Comparison of ENCODE assay signal across 11 cellular contexts in genomic region chr17:3556905-3557767, GRCh38. TPM values are rescaled to one million over a fixed set of nuclear protein-coding genes. Genes with fewer than 3 reads are reported as not detected.
A peak's percentile ranks its signal among the peaks of the same experiment; 100 is the strongest.
DNase-seq lines count a peak whose midpoint lies in the region; ATAC-seq and TF ChIP-seq lines count a peak whose summit lies in the region.
"Had no signal": no experiment of that assay in that cellular context is flagged by ENCODE, and none has a peak within 500 bp of the region (broad histone marks: within the 10 kb centered on the region; RNA-seq: fewer than 3 reads in every experiment).

No MANE protein-coding gene starts in this region.

- BruUV-seq in MCF 10A (replicated peaks; lab: Mats Ljungman, UMichigan): TSS peak; percentile 80

- WGBS in hepatocyte (ENCODE audit: low lambda C conversion rate, missing lambda C conversion rate): 60% methylated on average over 16 of the region's 16 CpGs
- 41 to 70% methylated on average over 9 to 15 of the region's 16 CpGs for WGBS in body of pancreas, 2 donors

- no peak overlapping the region for H2AFZ ChIP-seq in hepatocyte

- no peak for DNase-seq in MCF 10A (ENCODE audit: unreplicated experiment)
- DNase-seq in breast epithelium (ENCODE audit: low spot score in 2 of 2): no peak
- peak; percentile 7 for DNase-seq in LHCN-M2 (ENCODE audit: low read depth)
- peak; percentile 45 for DNase-seq in hepatocyte (ENCODE audit: low spot score)
- no peak for DNase-seq in GF-D8 (lab: John Stamatoyannopoulos, UW)
- DNase-seq in body of pancreas: no peak
- DNase-seq in naive thymus-derived CD8-positive, alpha-beta T cell: no peak
- DNase-seq in activated naive CD4-positive, alpha-beta T cell treated with anti-CD3 and anti-CD28 coated beads, Interleukin-2, amount 50 U/mL, for 72 hours (ENCODE audit: low spot score in 2 of 2): no peak
- DNase-seq: NCI-H82 had no signal

- no peaks in the 10 kb centered on the region for H3K27me3 ChIP-seq in breast epithelium
- no peaks in the 10 kb centered on the region for H3K27me3 ChIP-seq in hepatocyte
- H3K27me3 ChIP-seq in body of pancreas: no peaks in the 10 kb centered on the region
- H3K27me3 ChIP-seq: cardiac muscle cell had no signal

- intact Hi-C loops in MCF 10A (cut with micrococcal nuclease) (loop anchor here (5.0 kb wide), 1 partner anchor 80 kb away; the partner anchor contains the start of genes CTNS and SHPK), breast epithelium (cut with DNase I; ENCODE audit: low total_unique reads) (no loop called here), body of pancreas (cut with DNase I) (no loop called here)

- H3K9me2 ChIP-seq in hepatocyte (replicated peaks; ENCODE audit: insufficient read depth): no peaks in the 10 kb centered on the region

- H3K27ac Mint-ChIP-seq in MCF 10A (ENCODE audit: low read depth, unreplicated experiment): peak overlapping the region; percentile 92
- H3K27ac Mint-ChIP-seq in naive thymus-derived CD8-positive, alpha-beta T cell: no peak overlapping the region
- H3K27ac Mint-ChIP-seq in activated naive CD4-positive, alpha-beta T cell treated with anti-CD3 and anti-CD28 coated beads, Interleukin-2, amount 50 U/mL, for 72 hours: peak overlapping the region in 1 of 2 donors; percentile 61
- H3K27ac Mint-ChIP-seq: T-helper 2 cell treated with Interferon-gamma antibody and Interleukin-4, amounts not matched to agents 5 μg/mL and 100 μg/mL, for 36 hours had no signal

- H3K27ac ChIP-seq in breast epithelium: peak overlapping the region in 1 of 2 donors; percentile 73
- H3K27ac ChIP-seq in hepatocyte: peak overlapping the region; percentile 23
- no peak overlapping the region for H3K27ac ChIP-seq in body of pancreas
- H3K27ac ChIP-seq: cardiac muscle cell had no signal

- peak overlapping the region; percentile 44 for H3K4me3 Mint-ChIP-seq in MCF 10A (ENCODE audit: unreplicated experiment)
- H3K4me3 Mint-ChIP-seq in naive thymus-derived CD8-positive, alpha-beta T cell: no peak overlapping the region
- H3K4me3 Mint-ChIP-seq: T-helper 2 cell treated with Interferon-gamma antibody and Interleukin-4, amounts not matched to agents 5 μg/mL and 100 μg/mL, for 36 hours had no signal

- H4K20me1 ChIP-seq in hepatocyte (ENCODE audit: insufficient read depth, poor library complexity, severe bottlenecking): no peaks in the 10 kb centered on the region

- CTCF ChIA-PET in MCF 10A (lab: Yijun Ruan, JAX): interaction anchor here (0.7 kb wide), 1 partner anchor 110 kb away, joined by 3 read pairs; no protein-coding TSS in a partner anchor

- H3K4me1 Mint-ChIP-seq in MCF 10A (ENCODE audit: insufficient read depth, unreplicated experiment): peaks cover 24% of the 10 kb centered on the region
- H3K4me1 Mint-ChIP-seq in naive thymus-derived CD8-positive, alpha-beta T cell: peaks cover 3 to 10% (median 5%) of the 10 kb centered on the region in 4 donors

- H3K4me3 ChIP-seq in breast epithelium: no peak overlapping the region
- no peak overlapping the region for H3K4me3 ChIP-seq in hepatocyte
- H3K4me3 ChIP-seq in body of pancreas: no peak overlapping the region
- H3K4me3 ChIP-seq: cardiac muscle cell had no signal

- H3K9me3 Mint-ChIP-seq in MCF 10A (ENCODE audit: unreplicated experiment): no peaks in the 10 kb centered on the region
- peaks cover 0 to 3% (median 0%) of the 10 kb centered on the region in 9 donors for H3K9me3 Mint-ChIP-seq in naive thymus-derived CD8-positive, alpha-beta T cell
- H3K9me3 Mint-ChIP-seq in activated naive CD4-positive, alpha-beta T cell treated with anti-CD3 and anti-CD28 coated beads, Interleukin-2, amount 50 U/mL, for 72 hours: no peaks in the 10 kb centered on the region
- H3K9me3 Mint-ChIP-seq: T-helper 2 cell treated with Interferon-gamma antibody and Interleukin-4, amounts not matched to agents 5 μg/mL and 100 μg/mL, for 36 hours had no signal

- no peak for TF ChIP-seq POLR2A in breast epithelium (IDR thresholded peaks at IDR 0.05)
- TF ChIP-seq POLR2A in body of pancreas (IDR thresholded peaks at IDR 0.05): no peak

- TF ChIP-seq CTCF in MCF 10A (IDR thresholded peaks at IDR 0.05; ENCODE audit: unreplicated experiment) (no peak), breast epithelium (IDR thresholded peaks at IDR 0.05) (no peak), hepatocyte (IDR thresholded peaks at IDR 0.05; ENCODE audit: poor library complexity) (no peak), body of pancreas (IDR thresholded peaks at IDR 0.05) (no peak)

- ATAC-seq in body of pancreas: no peak
- no peak for ATAC-seq in naive thymus-derived CD8-positive, alpha-beta T cell
- no peak for ATAC-seq in activated naive CD4-positive, alpha-beta T cell treated with anti-CD3 and anti-CD28 coated beads, Interleukin-2, amount 50 U/mL, for 72 hours

- no peaks in the 10 kb centered on the region for H3K27me3 Mint-ChIP-seq in MCF 10A (ENCODE audit: insufficient read depth, unreplicated experiment)
- peaks cover 0 to 16% (median 10%) of the 10 kb centered on the region in 5 donors for H3K27me3 Mint-ChIP-seq in naive thymus-derived CD8-positive, alpha-beta T cell

- H3K4me1 ChIP-seq in breast epithelium: no peaks in the 10 kb centered on the region
- no peaks in the 10 kb centered on the region for H3K4me1 ChIP-seq in hepatocyte (ENCODE audit: insufficient read depth)
- H3K4me1 ChIP-seq in body of pancreas: peaks cover 5% of the 10 kb centered on the region

- H3K9me3 ChIP-seq in breast epithelium: no peaks in the 10 kb centered on the region
- H3K9me3 ChIP-seq in hepatocyte (ENCODE audit: low read depth): no peaks in the 10 kb centered on the region
- H3K9me3 ChIP-seq in body of pancreas: no peaks in the 10 kb centered on the region

- peaks cover 6% of the 10 kb centered on the region for H3K36me3 Mint-ChIP-seq in MCF 10A (ENCODE audit: insufficient read depth, unreplicated experiment)
- no peaks in the 10 kb centered on the region for H3K36me3 Mint-ChIP-seq in naive thymus-derived CD8-positive, alpha-beta T cell
- no peaks in the 10 kb centered on the region for H3K36me3 Mint-ChIP-seq in activated naive CD4-positive, alpha-beta T cell treated with anti-CD3 and anti-CD28 coated beads, Interleukin-2, amount 50 U/mL, for 72 hours

- H3K36me3 ChIP-seq in breast epithelium (no peaks in the 10 kb centered on the region), hepatocyte (replicated peaks; ENCODE audit: insufficient read depth, low read depth) (no peaks in the 10 kb centered on the region), body of pancreas (replicated peaks in 1 of 2; ENCODE audit: insufficient read depth in 1 of 2, low read depth in 2 of 2) (no peaks in the 10 kb centered on the region)
- H3K36me3 ChIP-seq: cardiac muscle cell had no signal

- no peak overlapping the region for H3K4me2 ChIP-seq in hepatocyte

- no peaks in the 10 kb centered on the region for H3K79me2 ChIP-seq in hepatocyte

- POLR2A ChIA-PET in MCF 10A (lab: Yijun Ruan, JAX): interaction anchor here (0.8 kb wide), 2 partner anchors 19 to 81 kb away, joined by 3 read pairs; partner anchors contain the start of gene ASPA
- POLR2A ChIA-PET in naive thymus-derived CD8-positive, alpha-beta T cell (lab: Charles Lee): no interaction called here

RNA-seq across cellular contexts. Expression of gene TRPV3, which starts 0.5 kb away (rescaled TPM):
- total RNA-seq in MCF 10A (2022) (4.4 and 5.4 TPM in 2 replicates), breast epithelium (1 to 10 TPM in 2 of 3 donors, under 1 TPM in 1; 0.98 to 1.1 (median 1.0) TPM), LHCN-M2 (2014; rRNA removed) (0.71 and 1.3 TPM in 2 replicates), hepatocyte (2.6 and 8.1 TPM in 2 replicates), body of pancreas (under 1 TPM in 1 of 2 donors, not detected in 1; 0.33 TPM)
- 0.26 TPM for polyA plus RNA-seq in LHCN-M2 (2012)
- polyA plus RNA-seq in hepatocyte: 1.4 and 2.5 TPM in 2 replicates
- under 1 TPM; 0.13 to 0.38 TPM for total RNA-seq in naive thymus-derived CD8-positive, alpha-beta T cell
- polyA plus RNA-seq in naive thymus-derived CD8-positive, alpha-beta T cell: under 1 TPM in 1 of 3 donors, not detected in 2; 0.47 TPM
- total RNA-seq in activated naive CD4-positive, alpha-beta T cell treated with anti-CD3 and anti-CD28 coated beads, Interleukin-2, amount 50 U/mL, for 72 hours: 1 to 10 TPM; 1.0 to 1.9 TPM

RNA-seq across cellular contexts. Expression of gene TRPV1, which starts 52.1 kb away (rescaled TPM):
- total RNA-seq in MCF 10A (2022): 2.7 and 5.4 TPM in 2 replicates
- 1 to 10 TPM; 4.9 to 5.9 (median 5.9) TPM for total RNA-seq in breast epithelium
- total RNA-seq in LHCN-M2 (2014; rRNA removed): 0.51 and 0.86 TPM in 2 replicates
- polyA plus RNA-seq in LHCN-M2 (2012): 0.63 TPM
- 3.7 and 6.2 TPM in 2 replicates for total RNA-seq in hepatocyte
- polyA plus RNA-seq in hepatocyte: 4.8 and 6.2 TPM in 2 replicates
- total RNA-seq in body of pancreas: 1 to 10 TPM; 4.4 to 6.3 TPM
- total RNA-seq in naive thymus-derived CD8-positive, alpha-beta T cell: 1 to 10 TPM; 5.9 to 9.3 TPM
- under 1 TPM in 2 of 3 donors, not detected in 1; 0.34 to 0.79 TPM for polyA plus RNA-seq in naive thymus-derived CD8-positive, alpha-beta T cell
- 1 to 10 TPM; 1.7 to 4.7 TPM for total RNA-seq in activated naive CD4-positive, alpha-beta T cell treated with anti-CD3 and anti-CD28 coated beads, Interleukin-2, amount 50 U/mL, for 72 hours

Comparison
In these comparisons a context has a peak if more than half of its experiments do, and no peak if none do; other contexts are left out.
1. DNase-seq: peak in LHCN-M2 (single experiment) and hepatocyte (single experiment); none in MCF 10A (single experiment), breast epithelium (0 of 2), GF-D8 (single experiment), body of pancreas (0 of 4), naive thymus-derived CD8-positive, alpha-beta T cell (0 of 10) and activated naive CD4-positive, alpha-beta T cell treated with anti-CD3 and anti-CD28 coated beads, Interleukin-2, amount 50 U/mL, for 72 hours (0 of 2).